ENCODE assay signal across 9 cellular contexts in genomic region chr6:118768904-118769325, GRCh38.
DNase-seq lines count a peak whose midpoint lies in the region; ATAC-seq, FAIRE-seq and TF ChIP-seq lines count a peak whose summit lies in the region.
"Had no signal": no experiment of that assay in that cellular context is flagged by ENCODE, and none has a peak within 500 bp of the region (broad histone marks: within the 10 kb centered on the region; RNA-seq: fewer than 3 reads in every experiment).

No MANE protein-coding gene starts in this region.

- no peak overlapping the region for H3K9ac ChIP-seq in HUES48 (ENCODE audit: low read depth, low read length)

- H3K27ac ChIP-seq in HUES48 (ENCODE audit: low read depth, low read length): peak overlapping the region; percentile 12
- H3K27ac ChIP-seq in osteoblast (ENCODE audit: low read depth, low read length): no peak overlapping the region

- H3K4me3 Mint-ChIP-seq in CD14-positive monocyte: peak overlapping the region; percentile 40 to 60
- H3K4me3 Mint-ChIP-seq in activated T-helper 2 cell treated with anti-CD3 and anti-CD28 coated beads, Interferon-gamma antibody, Interleukin-2, Interleukin-4, amounts not matched to agents 10 μg/mL and 5 μg/mL and 100 μg/mL, durations not matched to agents 14 hours and 24 hours and 36 hours (ENCODE audit: low read depth): no peak overlapping the region

- DNase-seq in CD14-positive monocyte (ENCODE audit: low spot score) (no peak), midbrain (lab: John Stamatoyannopoulos, UW) (peak; percentile 25), LoVo (ENCODE audit: low spot score) (no peak), H54 (ENCODE audit: insufficient read length, low spot score) (no peak), osteoblast (ENCODE audit: insufficient read length, low spot score, missing footprints) (no peak)
- peak; percentile 14 for DNase-seq in activated T-helper 2 cell treated with anti-CD3 and anti-CD28 coated beads, Interferon-gamma antibody, Interleukin-2, Interleukin-4, amounts not matched to agents 10 μg/mL and 5 μg/mL and 100 μg/mL, durations not matched to agents 14 hours and 24 hours and 36 hours (ENCODE audit: low spot score)
- DNase-seq: RPMI8226 had no signal

- no peak for TF ChIP-seq POLR2A in H54 (IDR thresholded peaks at IDR 0.05; ENCODE audit: low read depth, low read length)

- H3K9me3 ChIP-seq in HUES48 (ENCODE audit: control insufficient read depth, insufficient read depth, low read length) (no peaks in the 10 kb centered on the region), osteoblast (ENCODE audit: low read depth, low read length) (no peaks in the 10 kb centered on the region)

- H3K79me2 ChIP-seq in osteoblast (ENCODE audit: insufficient read depth, low read length): no peaks in the 10 kb centered on the region

- H4K20me1 ChIP-seq in osteoblast (ENCODE audit: insufficient read depth, low read length): no peaks in the 10 kb centered on the region

- H3K4me3 ChIP-seq in HUES48 (ENCODE audit: low read depth, low read length) (no peak overlapping the region), osteoblast (ENCODE audit: insufficient read depth, low read length) (no peak overlapping the region)

- H3K36me3 Mint-ChIP-seq in CD14-positive monocyte: peaks cover 0 to 2% of the 10 kb centered on the region in 2 donors
- H3K36me3 Mint-ChIP-seq in activated T-helper 2 cell treated with anti-CD3 and anti-CD28 coated beads, Interferon-gamma antibody, Interleukin-2, Interleukin-4, amounts not matched to agents 10 μg/mL and 5 μg/mL and 100 μg/mL, durations not matched to agents 14 hours and 24 hours and 36 hours (ENCODE audit: low read depth): no peaks in the 10 kb centered on the region

- FAIRE-seq in H54 (lab: Jason Lieb, UNC): no peak

- no peaks in the 10 kb centered on the region for H3K27me3 ChIP-seq in HUES48 (ENCODE audit: control insufficient read depth, insufficient read depth, low read length)
- H3K27me3 ChIP-seq in osteoblast (ENCODE audit: insufficient read depth, low read length): no peaks in the 10 kb centered on the region

- TF ChIP-seq CTCF in CD14-positive monocyte (IDR thresholded peaks at IDR 0.05): no peak
- no peak for TF ChIP-seq CTCF in osteoblast (IDR thresholded peaks at IDR 0.05; ENCODE audit: extremely low read depth, low read depth, low read length)

- peaks cover 0 to 2% (median 0%) of the 10 kb centered on the region in 3 donors for H3K27me3 Mint-ChIP-seq in CD14-positive monocyte (ENCODE audit: low read depth in 3 of 3)
- H3K27me3 Mint-ChIP-seq in activated T-helper 2 cell treated with anti-CD3 and anti-CD28 coated beads, Interferon-gamma antibody, Interleukin-2, Interleukin-4, amounts not matched to agents 10 μg/mL and 5 μg/mL and 100 μg/mL, durations not matched to agents 14 hours and 24 hours and 36 hours (ENCODE audit: low read depth): no peaks in the 10 kb centered on the region

- peaks cover 6% of the 10 kb centered on the region; the same call in 1 of the 2 replicates for H3K4me1 ChIP-seq in HUES48 (ENCODE audit: control insufficient read depth, insufficient read depth, low read length)
- H3K4me1 ChIP-seq in osteoblast (ENCODE audit: insufficient read depth, low read length): peaks cover 8% of the 10 kb centered on the region

- no peak overlapping the region for H2AFZ ChIP-seq in osteoblast (ENCODE audit: low read length)

- no peak overlapping the region for H3K4me2 ChIP-seq in osteoblast (ENCODE audit: insufficient read depth, low read length)

- H3K9me3 Mint-ChIP-seq in CD14-positive monocyte: no peaks in the 10 kb centered on the region
- no peaks in the 10 kb centered on the region for H3K9me3 Mint-ChIP-seq in activated T-helper 2 cell treated with anti-CD3 and anti-CD28 coated beads, Interferon-gamma antibody, Interleukin-2, Interleukin-4, amounts not matched to agents 10 μg/mL and 5 μg/mL and 100 μg/mL, durations not matched to agents 14 hours and 24 hours and 36 hours

- peaks cover 68% of the 10 kb centered on the region for H3K4me1 Mint-ChIP-seq in CD14-positive monocyte
- peaks cover 23% of the 10 kb centered on the region for H3K4me1 Mint-ChIP-seq in activated T-helper 2 cell treated with anti-CD3 and anti-CD28 coated beads, Interferon-gamma antibody, Interleukin-2, Interleukin-4, amounts not matched to agents 10 μg/mL and 5 μg/mL and 100 μg/mL, durations not matched to agents 14 hours and 24 hours and 36 hours (ENCODE audit: low read depth)

- no peak for ATAC-seq in HG03439 (IDR thresholded peaks at IDR 0.05; ENCODE audit: unreplicated experiment)

- intact Hi-C loops in CD14-positive monocyte (cut with micrococcal nuclease): no loop called here
- intact Hi-C loops in activated T-helper 2 cell treated with anti-CD3 and anti-CD28 coated beads, Interferon-gamma antibody, Interleukin-2, Interleukin-4, amounts not matched to agents 10 μg/mL and 5 μg/mL and 100 μg/mL, durations not matched to agents 14 hours and 24 hours and 36 hours (cut with micrococcal nuclease): loop anchor here (1.0 kb wide), 2 partner anchors 43 to 59 kb away; no protein-coding TSS in a partner anchor

- H3K27ac Mint-ChIP-seq in CD14-positive monocyte: peak overlapping the region; percentile 84 to 96 (median 95)
- peak overlapping the region; percentile 65 for H3K27ac Mint-ChIP-seq in activated T-helper 2 cell treated with anti-CD3 and anti-CD28 coated beads, Interferon-gamma antibody, Interleukin-2, Interleukin-4, amounts not matched to agents 10 μg/mL and 5 μg/mL and 100 μg/mL, durations not matched to agents 14 hours and 24 hours and 36 hours

- no peaks in the 10 kb centered on the region for H3K36me3 ChIP-seq in HUES48 (ENCODE audit: control insufficient read depth, insufficient read depth, low read length)
- H3K36me3 ChIP-seq in osteoblast (ENCODE audit: insufficient read depth, low read length): no peaks in the 10 kb centered on the region

Comparison
In these comparisons a context has a peak if more than half of its experiments do, and no peak if none do; other contexts are left out.
1. DNase-seq: peak in activated T-helper 2 cell treated with anti-CD3 and anti-CD28 coated beads, Interferon-gamma antibody, Interleukin-2, Interleukin-4, amounts not matched to agents 10 μg/mL and 5 μg/mL and 100 μg/mL, durations not matched to agents 14 hours and 24 hours and 36 hours (single experiment) and midbrain (single experiment); none in CD14-positive monocyte (single experiment), LoVo (single experiment), H54 (single experiment) and osteoblast (single experiment).